16 cellular contexts compared by ENCODE assay signal in the genomic region with DNA sequence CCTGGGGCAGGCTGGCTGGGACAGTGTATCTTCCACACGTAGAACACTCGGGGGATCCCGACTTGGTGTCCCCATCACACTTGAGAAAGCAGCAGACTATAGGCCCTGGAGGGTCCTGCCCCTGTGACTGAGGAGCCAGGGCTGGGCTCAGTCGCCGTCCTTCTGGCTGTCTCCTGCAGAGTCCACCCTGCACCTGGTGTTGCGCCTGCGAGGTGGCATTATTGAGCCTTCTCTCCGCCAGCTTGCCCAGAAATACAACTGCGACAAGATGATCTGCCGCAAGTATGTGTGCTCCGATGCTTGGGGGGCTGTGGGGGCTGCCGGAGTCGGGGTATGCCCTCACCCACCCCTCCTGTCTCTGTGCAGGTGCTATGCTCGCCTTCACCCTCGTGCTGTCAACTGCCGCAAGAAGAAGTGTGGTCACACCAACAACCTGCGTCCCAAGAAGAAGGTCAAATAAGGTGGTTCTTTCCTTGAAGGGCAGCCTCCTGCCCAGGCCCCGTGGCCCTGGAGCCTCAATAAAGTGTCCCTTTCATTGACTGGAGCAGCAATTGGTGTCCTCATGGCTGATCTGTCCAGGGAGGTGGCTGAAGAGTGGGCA. TPM values are rescaled to one million over a fixed set of nuclear protein-coding genes. Genes with fewer than 3 reads are reported as not detected.
DNase-seq lines count a peak whose midpoint lies in the region; ATAC-seq and TF ChIP-seq lines count a peak whose summit lies in the region.
"Had no signal": no experiment of that assay in that cellular context is flagged by ENCODE, and none has a peak within 500 bp of the region (broad histone marks: within the 10 kb centered on the region; RNA-seq: fewer than 3 reads in every experiment).

No MANE protein-coding gene starts in this region.

- peak overlapping the region in 1 of 10 experiments; percentile 89; a peak in 1 of 20 replicates for H3K4me3 ChIP-seq in BLaER1 treated with 17β-estradiol and CSF1 and Interleukin-3, amounts not matched to agents 10 nM and 100 nM
- H3K4me3 ChIP-seq: coronary artery, hepatocyte, lung, vagina had no signal

- DNase-seq in HFFc6 = no peak
- DNase-seq in stimulated activated CD4-positive, alpha-beta T cell treated with anti-CD3 and anti-CD28 coated beads, Interleukin-2, amount 100 ng/mL, for 48 hours = no peak
- DNase-seq: activated CD8-positive, alpha-beta memory T cell treated with anti-CD3 and anti-CD28 coated beads, Interleukin-2, amount 10 ng/mL, durations not matched to agents 7 days and 5 days; activated naive CD4-positive, alpha-beta T cell treated with anti-CD3 and anti-CD28 coated beads, Interleukin-2, amount 10 ng/mL, durations not matched to agents 7 days and 5 days; Caco-2; EL; NCI-H69; T-helper 9 cell had no signal

- peaks cover 9% of the 10 kb centered on the region for H3K27me3 Mint-ChIP-seq in HFFc6 (ENCODE audit: insufficient read depth)
- H3K27me3 Mint-ChIP-seq in brain = peaks cover 11% of the 10 kb centered on the region
- H3K27me3 Mint-ChIP-seq: activated CD8-positive, alpha-beta memory T cell treated with anti-CD3 and anti-CD28 coated beads, Interleukin-2, amount 10 ng/mL, durations not matched to agents 7 days and 5 days; activated naive CD4-positive, alpha-beta T cell treated with anti-CD3 and anti-CD28 coated beads, Interleukin-2, amount 10 ng/mL, durations not matched to agents 7 days and 5 days had no signal

- ATAC-seq in GM18873 (IDR thresholded peaks at IDR 0.05; ENCODE audit: low FRiP score, unreplicated experiment) = no peak
- ATAC-seq: activated CD4-positive, CD25-positive, alpha-beta regulatory T cell treated with anti-CD3 and anti-CD28 coated beads, Interleukin-2, amount 50 U/mL, for 24 hours; activated CD8-positive, alpha-beta memory T cell treated with anti-CD3 and anti-CD28 coated beads, Interleukin-2, amount 10 ng/mL, durations not matched to agents 7 days and 5 days had no signal

- H3K4me1 ChIP-seq in BLaER1 treated with 17β-estradiol and CSF1 and Interleukin-3, amounts not matched to agents 10 nM and 100 nM = peaks cover 14 to 39% (median 33%) of the 10 kb centered on the region in 10 experiments

- H3K4me1 Mint-ChIP-seq in HFFc6 (ENCODE audit: low read depth) (peaks cover 20% of the 10 kb centered on the region), brain (peaks cover 23% of the 10 kb centered on the region)

- peaks cover 42 to 76% (median 58%) of the 10 kb centered on the region in 11 experiments for H4K20me1 ChIP-seq in BLaER1 treated with 17β-estradiol and CSF1 and Interleukin-3, amounts not matched to agents 10 nM and 100 nM

- H3K4me2 ChIP-seq in BLaER1 treated with 17β-estradiol and CSF1 and Interleukin-3, amounts not matched to agents 10 nM and 100 nM = peak overlapping the region in 9 of 11 experiments; percentile 0 to 99 (median 93); a peak in 11 of 22 replicates
- H3K4me2 ChIP-seq: hepatocyte had no signal

- no peaks in the 10 kb centered on the region for H3K9me3 Mint-ChIP-seq in HFFc6
- no peaks in the 10 kb centered on the region for H3K9me3 Mint-ChIP-seq in brain
- H3K9me3 Mint-ChIP-seq: activated naive CD4-positive, alpha-beta T cell treated with anti-CD3 and anti-CD28 coated beads, Interleukin-2, amount 10 ng/mL, durations not matched to agents 7 days and 5 days had no signal

- H3K36me3 Mint-ChIP-seq in HFFc6 (ENCODE audit: low read depth) (peaks cover 39% of the 10 kb centered on the region), brain (peaks cover 52% of the 10 kb centered on the region)

- no peaks in the 10 kb centered on the region for H3K9me3 ChIP-seq in BLaER1 treated with 17β-estradiol and CSF1 and Interleukin-3, amounts not matched to agents 10 nM and 100 nM (replicated peaks in 1 of 11)
- H3K9me3 ChIP-seq: Caco-2, vagina had no signal

- peak overlapping the region in 7 of 11 experiments; percentile 3 to 98 (median 95); a peak in 10 of 22 replicates for H3K9ac ChIP-seq in BLaER1 treated with 17β-estradiol and CSF1 and Interleukin-3, amounts not matched to agents 10 nM and 100 nM

- no peak for TF ChIP-seq CTCF in HFFc6 (IDR thresholded peaks at IDR 0.05)
- TF ChIP-seq CTCF in brain (conservative IDR thresholded peaks at IDR 0.05) = no peak

- H3K36me3 ChIP-seq in BLaER1 treated with 17β-estradiol and CSF1 and Interleukin-3, amounts not matched to agents 10 nM and 100 nM = peaks cover 51 to 68% (median 61%) of the 10 kb centered on the region in 11 experiments

- H3K4me3 Mint-ChIP-seq in HFFc6 = no peak overlapping the region
- peak overlapping the region in 4 of 5 experiments; percentile 12 to 69 (median 30) for H3K4me3 Mint-ChIP-seq in brain
- H3K4me3 Mint-ChIP-seq: activated CD8-positive, alpha-beta memory T cell treated with anti-CD3 and anti-CD28 coated beads, Interleukin-2, amount 10 ng/mL, durations not matched to agents 7 days and 5 days had no signal

- no peaks in the 10 kb centered on the region for H3K27me3 ChIP-seq in BLaER1 treated with 17β-estradiol and CSF1 and Interleukin-3, amounts not matched to agents 10 nM and 100 nM
- H3K27me3 ChIP-seq: hepatocyte, vagina had no signal

- H3K27ac Mint-ChIP-seq in HFFc6 (peak overlapping the region; percentile 36; the same call in 1 of the 2 replicates), brain (peak overlapping the region in 1 of 5 experiments; percentile 55)

- peak overlapping the region in 1 of 11 experiments; percentile 9; a peak in 3 of 22 replicates for H3K27ac ChIP-seq in BLaER1 treated with 17β-estradiol and CSF1 and Interleukin-3, amounts not matched to agents 10 nM and 100 nM
- H3K27ac ChIP-seq: coronary artery, hepatocyte, vagina had no signal

RNA-seq across cellular contexts. Expression of gene UBA52, which starts 3.1 kb away (rescaled TPM):
- 1,000 to 10,000 TPM; 1,140 to 1,305 (median 1,270) TPM for total RNA-seq in HFFc6 (2021; fragmentation: NEBNext Ultra II Directional; extraction: Animal tissue kit (Norgen Biotek cat#: 25700))
- polyA plus RNA-seq in brain (ENCODE audit: insufficient read depth, low read depth, low replicate concordance) = 1,684 TPM

RNA-seq across cellular contexts. Expression of gene REX1BD, which starts 13.8 kb away (rescaled TPM):
- total RNA-seq in HFFc6 (2021; fragmentation: NEBNext Ultra II Directional; extraction: Animal tissue kit (Norgen Biotek cat#: 25700)) = 10 to 100 TPM; 50.2 to 73.8 (median 60.8) TPM
- 32.9 TPM for polyA plus RNA-seq in brain (ENCODE audit: insufficient read depth, low read depth, low replicate concordance)

RNA-seq across cellular contexts. Expression of gene KXD1, which starts 17.1 kb away (rescaled TPM):
- 100 to 1,000 TPM; 109 to 123 (median 115) TPM for total RNA-seq in HFFc6 (2021; fragmentation: NEBNext Ultra II Directional; extraction: Animal tissue kit (Norgen Biotek cat#: 25700))
- polyA plus RNA-seq in brain (ENCODE audit: insufficient read depth, low read depth, low replicate concordance) = 93.5 TPM

RNA-seq across cellular contexts. Expression of gene FKBP8, which starts 31.4 kb away (rescaled TPM):
- total RNA-seq in HFFc6 (2021; fragmentation: NEBNext Ultra II Directional; extraction: Animal tissue kit (Norgen Biotek cat#: 25700)) = 100 to 1,000 TPM; 229 to 284 (median 241) TPM
- 673 TPM for polyA plus RNA-seq in brain (ENCODE audit: insufficient read depth, low read depth, low replicate concordance)

RNA-seq across cellular contexts. Expression of gene CRLF1, which starts 31.8 kb away (rescaled TPM):
- 1 to 10 TPM; 1.6 to 4.1 (median 2.4) TPM for total RNA-seq in HFFc6 (2021; fragmentation: NEBNext Ultra II Directional; extraction: Animal tissue kit (Norgen Biotek cat#: 25700))
- 22.2 TPM for polyA plus RNA-seq in brain (ENCODE audit: insufficient read depth, low read depth, low replicate concordance)
- total RNA-seq: activated CD8-positive, alpha-beta memory T cell treated with anti-CD3 and anti-CD28 coated beads, Interleukin-2, amount 10 ng/mL, durations not matched to agents 7 days and 5 days had no signal
